ENCODE assay signal across 14 cellular contexts in genomic region chr17:13437966-13438779, GRCh38.
DNase-seq lines count a peak whose midpoint lies in the region; ATAC-seq and TF ChIP-seq lines count a peak whose summit lies in the region.
"Had no signal": no experiment of that assay in that cellular context is flagged by ENCODE, and none has a peak within 500 bp of the region (broad histone marks: within the 10 kb centered on the region; RNA-seq: fewer than 3 reads in every experiment).

No MANE protein-coding gene starts in this region.

- DNase-seq in LHCN-M2 (ENCODE audit: low read depth) (peak; percentile 60), chondrocyte (ENCODE audit: low spot score) (no peak), kidney glomerular epithelial cell (lab: John Stamatoyannopoulos, UW) (peak; percentile 56), HT-29 (ENCODE audit: low spot score) (no peak)
- DNase-seq: activated CD4-positive, CD25-positive, alpha-beta regulatory T cell treated with anti-CD3 and anti-CD28 coated beads, Interleukin-2, amount 50 U/mL, for 72 hours; activated T-cell treated with anti-CD3 and anti-CD28 coated beads for 4 hours; NCI-H1436 treated with DMSO at 0.1 percent for 48 hours; NCI-H82 had no signal

- no peaks in the 10 kb centered on the region for H3K36me3 Mint-ChIP-seq in chondrocyte (ENCODE audit: low read depth)
- H3K36me3 Mint-ChIP-seq: activated naive CD8-positive, alpha-beta T cell had no signal

- peak overlapping the region; percentile 9 for H3K4me2 ChIP-seq in skeletal muscle satellite cell (ENCODE audit: low read length)

- TF ChIP-seq CTCF in chondrocyte (IDR thresholded peaks at IDR 0.05), result no peak

- no peak overlapping the region for H3K9ac ChIP-seq in skeletal muscle satellite cell (ENCODE audit: low read depth, low read length)

- H3K4me1 ChIP-seq in skeletal muscle satellite cell (ENCODE audit: control insufficient read depth, insufficient read depth, low read length), result peaks cover 11% of the 10 kb centered on the region
- H3K4me1 ChIP-seq: prostate gland had no signal

- peaks cover 10% of the 10 kb centered on the region for H3K4me1 Mint-ChIP-seq in chondrocyte (ENCODE audit: low read depth)

- peaks cover 5% of the 10 kb centered on the region for H3K9me3 Mint-ChIP-seq in chondrocyte (ENCODE audit: low read depth)

- H3K9me3 ChIP-seq in skeletal muscle satellite cell (replicated peaks; ENCODE audit: low read length), result no peaks in the 10 kb centered on the region
- H3K9me3 ChIP-seq: prostate gland had no signal

- H3K27me3 ChIP-seq in skeletal muscle satellite cell (ENCODE audit: control insufficient read depth, insufficient read depth, low read length), result no peaks in the 10 kb centered on the region

- no peak overlapping the region for H3K4me3 Mint-ChIP-seq in chondrocyte (ENCODE audit: unreplicated experiment)
- H3K4me3 Mint-ChIP-seq: activated naive CD8-positive, alpha-beta T cell had no signal

- ATAC-seq in HG02852 (IDR thresholded peaks at IDR 0.05; ENCODE audit: unreplicated experiment), result no peak
- no peak for ATAC-seq in HG03460 (IDR thresholded peaks at IDR 0.05; ENCODE audit: unreplicated experiment)
- no peak for ATAC-seq in HG03442 (IDR thresholded peaks at IDR 0.05; ENCODE audit: unreplicated experiment)

- no peak overlapping the region for H3K4me3 ChIP-seq in skeletal muscle satellite cell (ENCODE audit: low read length)
- H3K4me3 ChIP-seq: prostate gland had no signal

- no peaks in the 10 kb centered on the region for H3K36me3 ChIP-seq in skeletal muscle satellite cell (ENCODE audit: insufficient read depth, low read length)
- H3K36me3 ChIP-seq: prostate gland had no signal

- H3K27me3 Mint-ChIP-seq in chondrocyte (ENCODE audit: low read depth), result no peaks in the 10 kb centered on the region

- peak overlapping the region; percentile 6 for H3K27ac Mint-ChIP-seq in chondrocyte (ENCODE audit: unreplicated experiment)
- H3K27ac Mint-ChIP-seq: activated naive CD8-positive, alpha-beta T cell had no signal

Comparison
In these comparisons a context has a peak if more than half of its experiments do, and no peak if none do; other contexts are left out.
1. DNase-seq: peak in LHCN-M2 (single experiment) and kidney glomerular epithelial cell (single experiment); none in chondrocyte (single experiment) and HT-29 (single experiment).